ENCODE assay signal across 23 cellular contexts in the genomic region with DNA sequence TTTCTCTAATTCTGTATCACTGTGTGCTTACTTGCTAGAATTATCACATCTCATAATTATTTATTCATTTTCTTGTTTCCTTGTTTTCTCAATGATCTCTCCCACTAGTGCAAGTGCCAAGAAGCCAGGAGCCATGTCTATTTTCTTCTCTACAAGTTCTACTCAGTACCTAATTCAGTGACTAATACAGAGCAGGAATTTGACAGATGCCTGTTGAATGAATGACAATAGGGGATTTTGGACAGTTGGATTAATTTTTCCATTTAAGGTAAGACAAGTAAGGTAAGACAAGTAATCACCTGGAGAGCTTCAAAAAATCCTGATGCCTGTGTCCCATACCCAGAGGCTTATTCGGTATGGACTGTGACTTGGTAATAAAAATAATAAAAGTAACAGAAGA.
DNase-seq lines count a peak whose midpoint lies in the region; ATAC-seq and TF ChIP-seq lines count a peak whose summit lies in the region.
"Had no signal": no experiment of that assay in that cellular context is flagged by ENCODE, and none has a peak within 500 bp of the region (broad histone marks: within the 10 kb centered on the region; RNA-seq: fewer than 3 reads in every experiment).

No MANE protein-coding gene starts in this region.

- H4K20me1 ChIP-seq in PC-9 (ENCODE audit: insufficient read depth), result no peaks in the 10 kb centered on the region

- no peaks in the 10 kb centered on the region for H3K79me2 ChIP-seq in PC-9 (ENCODE audit: low read depth)

- no peak overlapping the region for H3K4me3 Mint-ChIP-seq in mesothelial cell of epicardium
- H3K4me3 Mint-ChIP-seq: activated CD4-positive, alpha-beta T cell treated with anti-CD3 and anti-CD28 coated beads, Interleukin-2, amount 10 ng/mL, durations not matched to agents 7 days and 5 days; activated naive CD8-positive, alpha-beta T cell; naive B cell; T-helper 17 cell had no signal

- H3K27me3 ChIP-seq in PC-9 (ENCODE audit: insufficient read depth, low read depth) (no peaks in the 10 kb centered on the region), foreskin keratinocyte (no peaks in the 10 kb centered on the region), thoracic aorta (replicated peaks; ENCODE audit: insufficient read depth) (no peaks in the 10 kb centered on the region), Peyer's patch (no peaks in the 10 kb centered on the region), BE2C (no peaks in the 10 kb centered on the region; the same call in 1 of the 2 replicates)
- H3K27me3 ChIP-seq: ascending aorta, gastroesophageal sphincter, spleen had no signal

- peak overlapping the region; percentile 5; the same call in 1 of the 2 replicates for H3K4me2 ChIP-seq in PC-9
- H3K4me2 ChIP-seq: KMS-11 had no signal

- no peaks in the 10 kb centered on the region for H3K36me3 Mint-ChIP-seq in mesothelial cell of epicardium
- H3K36me3 Mint-ChIP-seq: activated naive CD8-positive, alpha-beta T cell; naive B cell had no signal

- no peaks in the 10 kb centered on the region for H3K9me3 Mint-ChIP-seq in mesothelial cell of epicardium
- H3K9me3 Mint-ChIP-seq: activated CD4-positive, alpha-beta T cell treated with anti-CD3 and anti-CD28 coated beads, Interleukin-2, amount 10 ng/mL, durations not matched to agents 7 days and 5 days; activated T-helper 2 cell treated with anti-CD3 and anti-CD28 coated beads, Interferon-gamma antibody, Interleukin-2, Interleukin-4, amounts not matched to agents 10 μg/mL and 5 μg/mL and 100 μg/mL, durations not matched to agents 14 hours and 24 hours and 36 hours had no signal

- H3K4me1 Mint-ChIP-seq in mesothelial cell of epicardium, result peaks cover 2% of the 10 kb centered on the region
- H3K4me1 Mint-ChIP-seq: activated CD4-positive, alpha-beta T cell treated with anti-CD3 and anti-CD28 coated beads, Interleukin-2, amount 10 ng/mL, durations not matched to agents 7 days and 5 days; T-helper 17 cell had no signal

- H3K4me3 ChIP-seq in PC-9 (no peak overlapping the region), thoracic aorta (no peak overlapping the region), Peyer's patch (no peak overlapping the region), BE2C (ENCODE audit: low read depth, low read length) (no peak overlapping the region)
- H3K4me3 ChIP-seq: ascending aorta, gastroesophageal sphincter, spleen had no signal

- CTCF ChIA-PET in PC-9 (lab: Charles Lee), result no interaction called here

- peak; percentile 7 for ATAC-seq in GM21423 (IDR thresholded peaks at IDR 0.05; ENCODE audit: unreplicated experiment)
- ATAC-seq in foreskin keratinocyte, result peak; percentile 50
- peak; percentile 25 for ATAC-seq in thoracic aorta (ENCODE audit: insufficient number of reproducible peaks, low FRiP score, low read depth)
- ATAC-seq: gastroesophageal sphincter, T-helper 17 cell had no signal

- H3K4me1 ChIP-seq in PC-9 (replicated peaks; ENCODE audit: insufficient read depth), result peaks cover 16% of the 10 kb centered on the region
- H3K4me1 ChIP-seq in foreskin keratinocyte, result no peaks in the 10 kb centered on the region
- peaks cover 5 to 14% of the 10 kb centered on the region in 2 donors for H3K4me1 ChIP-seq in thoracic aorta (ENCODE audit: control insufficient read depth in 1 of 2, low read depth in 2 of 2)
- peaks cover 0 to under 1% (median 0%) of the 10 kb centered on the region in 4 donors for H3K4me1 ChIP-seq in Peyer's patch
- H3K4me1 ChIP-seq in BE2C, result no peaks in the 10 kb centered on the region
- H3K4me1 ChIP-seq: gastroesophageal sphincter had no signal

- H3F3A ChIP-seq in PC-9 (ENCODE audit: insufficient read depth, low read depth), result peaks cover 11% of the 10 kb centered on the region; the same call in 1 of the 2 replicates

- no peak overlapping the region for H3K27ac Mint-ChIP-seq in mesothelial cell of epicardium
- H3K27ac Mint-ChIP-seq: activated CD4-positive, alpha-beta T cell treated with anti-CD3 and anti-CD28 coated beads, Interleukin-2, amount 10 ng/mL, durations not matched to agents 7 days and 5 days; activated naive CD8-positive, alpha-beta T cell; activated T-helper 2 cell treated with anti-CD3 and anti-CD28 coated beads, Interferon-gamma antibody, Interleukin-2, Interleukin-4, amounts not matched to agents 10 μg/mL and 5 μg/mL and 100 μg/mL, durations not matched to agents 14 hours and 24 hours and 36 hours; T-helper 17 cell had no signal

- H3K27ac ChIP-seq in PC-9, result 0 out of 2 replicates have a peak overlapping the region, but pooled peaks have one; percentile 1
- H3K27ac ChIP-seq in foreskin keratinocyte, result no peak overlapping the region
- peak overlapping the region in 1 of 2 donors; percentile 34 for H3K27ac ChIP-seq in thoracic aorta
- peak overlapping the region in 1 of 4 donors; percentile 40 for H3K27ac ChIP-seq in Peyer's patch
- H3K27ac ChIP-seq: gastroesophageal sphincter, KMS-11 had no signal

- TF ChIP-seq POLR2A in Peyer's patch (IDR thresholded peaks at IDR 0.05), result no peak

- H2AFZ ChIP-seq in PC-9, result no peak overlapping the region

- POLR2A ChIA-PET in PC-9 (lab: Charles Lee; ENCODE audit: unreplicated experiment), result interaction anchor here (0.5 to 0.6 kb wide), 3 partner anchors 57 to 748 kb away, joined by 3 to 4 read pairs (median 4); no protein-coding TSS in a partner anchor

- DNase-seq in PC-9 (peak in 1 of 2 experiments; percentile 56), foreskin keratinocyte (peak; percentile 44 to 70), thoracic aorta (ENCODE audit: low spot score) (no peak), NCI-H1694 (lab: John Stamatoyannopoulos, UW) (no peak), Peyer's patch (no peak), BE2C (no peak), mesothelial cell of epicardium (ENCODE audit: low spot score in 2 of 2, unreplicated experiment in 2 of 2) (no peak)
- DNase-seq: activated CD4-positive, alpha-beta T cell treated with anti-CD3 and anti-CD28 coated beads, Interleukin-2, amount 10 ng/mL, durations not matched to agents 7 days and 5 days; AML-193; H7; islet precursor cell; naive B cell; occipital lobe; spleen; stimulated activated CD4-positive, alpha-beta T cell treated with anti-CD3 and anti-CD28 coated beads, Interleukin-4, amount 100 ng/mL, for 1 hour; stimulated activated naive CD4-positive, alpha-beta T cell treated with Interleukin-2 at 50 U/mL for 16 hours; T-helper 17 cell had no signal

- intact Hi-C loops in PC-9 (cut with micrococcal nuclease; ENCODE audit: unreplicated experiment), result loop anchor here (5.0 kb wide), 1 partner anchor 79 kb away; a partner anchor contains a TSS

- no peaks in the 10 kb centered on the region for H3K27me3 Mint-ChIP-seq in mesothelial cell of epicardium (ENCODE audit: low read depth)

- H3K9me3 ChIP-seq in PC-9 (ENCODE audit: insufficient read depth, low read depth) (no peaks in the 10 kb centered on the region), thoracic aorta (no peaks in the 10 kb centered on the region), Peyer's patch (no peaks in the 10 kb centered on the region), BE2C (no peaks in the 10 kb centered on the region)
- H3K9me3 ChIP-seq: ascending aorta, gastroesophageal sphincter, spleen had no signal

- TF ChIP-seq CTCF in PC-9 (conservative IDR thresholded peaks at IDR 0.05), result no peak
- TF ChIP-seq CTCF in foreskin keratinocyte (conservative IDR thresholded peaks at IDR 0.05), result no peak
- TF ChIP-seq CTCF in thoracic aorta (IDR thresholded peaks at IDR 0.05), result no peak
- no peak for TF ChIP-seq CTCF in Peyer's patch (IDR thresholded peaks at IDR 0.05)
- TF ChIP-seq CTCF in BE2C (IDR thresholded peaks at IDR 0.05; ENCODE audit: low read depth, low read length), result no peak
- no peak for TF ChIP-seq CTCF in mesothelial cell of epicardium (IDR thresholded peaks at IDR 0.05; ENCODE audit: unreplicated experiment)

- BruUV-seq in PC-9 (replicated peaks; lab: Mats Ljungman, UMichigan), result no TSS peak

- no peaks in the 10 kb centered on the region for H3K9me2 ChIP-seq in PC-9 (ENCODE audit: insufficient read depth)

- H3K36me3 ChIP-seq in PC-9 (ENCODE audit: low read depth), result no peaks in the 10 kb centered on the region
- H3K36me3 ChIP-seq in thoracic aorta, result no peaks in the 10 kb centered on the region
- H3K36me3 ChIP-seq in Peyer's patch, result no peaks in the 10 kb centered on the region
- no peaks in the 10 kb centered on the region for H3K36me3 ChIP-seq in BE2C
- H3K36me3 ChIP-seq: ascending aorta, gastroesophageal sphincter, spleen had no signal

Comparison
In these comparisons a context has a peak if more than half of its experiments do, and no peak if none do; other contexts are left out.
1. DNase-seq: peak in foreskin keratinocyte (2 of 2); none in thoracic aorta (single experiment), NCI-H1694 (single experiment), Peyer's patch (0 of 3), BE2C (single experiment) and mesothelial cell of epicardium (0 of 2).
2. Peak in every context shown above with its lines, with median percentiles within 50 percentile points of each other: ATAC-seq.